Comparison of ENCODE assay signal across 16 cellular contexts in genomic region chr11:70760416-70761020, GRCh38.
A peak's percentile ranks its signal among the peaks of the same experiment; 100 is the strongest.
DNase-seq lines count a peak whose midpoint lies in the region; ATAC-seq and TF ChIP-seq lines count a peak whose summit lies in the region.
"Had no signal": no experiment of that assay in that cellular context is flagged by ENCODE, and none has a peak within 500 bp of the region (broad histone marks: within the 10 kb centered on the region; RNA-seq: fewer than 3 reads in every experiment).

No MANE protein-coding gene starts in this region.

- H3K9me3 Mint-ChIP-seq in CD4-positive, alpha-beta T cell, result no peaks in the 10 kb centered on the region

- TF ChIP-seq CTCF in epithelial cell of esophagus (IDR thresholded peaks at IDR 0.05; ENCODE audit: insufficient read depth, low read depth, low read length, missing control alignments), result no peak
- no peak for TF ChIP-seq CTCF in CD4-positive, alpha-beta T cell (IDR thresholded peaks at IDR 0.05)

- DNase-seq in LoVo (ENCODE audit: low spot score) (peak; percentile 6), NCI-H69 (lab: John Stamatoyannopoulos, UW) (peak; percentile 41), epithelial cell of esophagus (ENCODE audit: low read depth) (peak; percentile 4), renal cortical epithelial cell (ENCODE audit: low read depth) (peak; percentile 5)
- DNase-seq in CD4-positive, alpha-beta T cell, result no peak
- DNase-seq: CD4-positive, alpha-beta memory T cell; DMS153; NCI-H1092 treated with DMSO at 0.1 percent for 48 hours; NCI-H146; NCI-H2081; NCI-H524 had no signal

- H3K9me3 ChIP-seq in CD4-positive, alpha-beta T cell (ENCODE audit: control insufficient read depth, low read length), result peaks cover 5% of the 10 kb centered on the region

- no peak overlapping the region for H3K27ac ChIP-seq in CD4-positive, alpha-beta T cell (ENCODE audit: low read depth, low read length)
- H3K27ac ChIP-seq: A549 had no signal

- intact Hi-C loops in CD4-positive, alpha-beta T cell (cut with DNase I, micrococcal nuclease), result no loop called here

- CTCF ChIA-PET in CD4-positive, alpha-beta T cell (lab: Charles Lee), result no interaction called here

- POLR2A ChIA-PET in CD4-positive, alpha-beta T cell (lab: Charles Lee), result no interaction called here

- no peak overlapping the region for H3K27ac Mint-ChIP-seq in CD4-positive, alpha-beta T cell
- H3K27ac Mint-ChIP-seq: CD4-positive, alpha-beta memory T cell; GM23338 had no signal

- H3K4me3 ChIP-seq in epithelial cell of esophagus (ENCODE audit: low read length), result no peak overlapping the region
- H3K4me3 ChIP-seq: A549, GM23338 had no signal

- ATAC-seq in CD4-positive, alpha-beta T cell (ENCODE audit: poor library complexity), result no peak
- no peak for ATAC-seq in HG03139 (IDR thresholded peaks at IDR 0.05; ENCODE audit: unreplicated experiment)
- ATAC-seq in HG03571 (IDR thresholded peaks at IDR 0.05; ENCODE audit: unreplicated experiment), result no peak
- ATAC-seq: A549, HCT116 had no signal

- H3K36me3 Mint-ChIP-seq in CD4-positive, alpha-beta T cell (ENCODE audit: low read depth), result no peaks in the 10 kb centered on the region
- H3K36me3 Mint-ChIP-seq: CD4-positive, alpha-beta memory T cell had no signal

- H3K4me1 Mint-ChIP-seq in CD4-positive, alpha-beta T cell (ENCODE audit: low read depth), result no peaks in the 10 kb centered on the region
- H3K4me1 Mint-ChIP-seq: CD4-positive, alpha-beta memory T cell had no signal

- peaks cover 10% of the 10 kb centered on the region for H3K27me3 Mint-ChIP-seq in CD4-positive, alpha-beta T cell

- H3K27me3 ChIP-seq in CD4-positive, alpha-beta T cell (ENCODE audit: control insufficient read depth, insufficient read depth, low read length), result peaks cover 12% of the 10 kb centered on the region

- no peak overlapping the region for H3K4me3 Mint-ChIP-seq in CD4-positive, alpha-beta T cell
- H3K4me3 Mint-ChIP-seq: CD4-positive, alpha-beta memory T cell; GM23338 had no signal

Comparison
In these comparisons a context has a peak if more than half of its experiments do, and no peak if none do; other contexts are left out.
1. DNase-seq: peak in LoVo (single experiment), NCI-H69 (single experiment), epithelial cell of esophagus (single experiment) and renal cortical epithelial cell (single experiment); none in CD4-positive, alpha-beta T cell (0 of 10).